8 cellular contexts compared by ENCODE assay signal in the genomic region with DNA sequence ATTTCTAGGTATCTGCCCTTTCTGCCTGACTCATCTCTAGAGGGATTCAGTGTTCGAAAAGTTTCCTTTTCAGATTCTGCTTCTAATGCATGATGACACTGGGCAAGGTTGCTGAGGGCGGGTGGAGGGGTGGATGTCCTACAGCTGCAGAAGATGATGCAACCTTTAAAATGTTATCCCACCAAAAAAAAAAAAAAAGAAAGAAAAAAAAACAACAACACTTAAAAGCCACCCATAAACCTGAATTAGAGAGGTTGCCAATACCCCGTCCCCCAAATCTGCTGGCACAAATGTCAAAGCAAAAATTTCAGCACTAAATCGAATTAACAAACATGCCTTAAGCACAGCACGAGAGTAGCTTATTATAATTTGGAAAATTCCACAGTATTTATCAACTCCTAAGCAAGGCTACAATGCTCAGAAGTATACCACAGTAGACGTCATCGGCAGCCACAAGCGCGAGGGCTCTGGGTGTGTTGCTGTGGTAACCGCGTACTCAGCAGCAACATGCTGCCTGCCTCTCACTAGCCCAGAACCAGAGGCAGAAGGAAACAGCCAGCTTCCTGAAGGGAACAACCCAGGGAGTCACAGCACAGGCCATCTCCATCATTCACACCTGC.
DNase-seq lines count a peak whose midpoint lies in the region; ATAC-seq and TF ChIP-seq lines count a peak whose summit lies in the region.

No MANE protein-coding gene starts in this region.

- TF ChIP-seq CTCF in Peyer's patch (IDR thresholded peaks at IDR 0.05) (no peak), heart left ventricle (IDR thresholded peaks at IDR 0.05) (no peak), sigmoid colon (IDR thresholded peaks at IDR 0.05) (no peak), esophagus squamous epithelium (IDR thresholded peaks at IDR 0.05) (no peak)

- no peak overlapping the region for H3K4me3 ChIP-seq in Peyer's patch
- no peak overlapping the region for H3K4me3 ChIP-seq in heart left ventricle
- no peak overlapping the region for H3K4me3 ChIP-seq in sigmoid colon
- no peak overlapping the region for H3K4me3 ChIP-seq in esophagus squamous epithelium

- intact Hi-C loops in activated naive CD4-positive, alpha-beta T cell treated with anti-CD3 and anti-CD28 coated beads for 36 hours (cut with micrococcal nuclease), result loop anchor here (1.0 to 2.0 kb wide), 8 partner anchors 33 to 458 kb away; a partner anchor contains a TSS
- intact Hi-C loops in heart left ventricle (cut with DNase I) (no loop called here), sigmoid colon (cut with DNase I) (no loop called here), esophagus squamous epithelium (cut with DNase I) (no loop called here)

- peaks cover 15% of the 10 kb centered on the region for H3K36me3 Mint-ChIP-seq in activated naive CD4-positive, alpha-beta T cell treated with anti-CD3 and anti-CD28 coated beads for 36 hours (ENCODE audit: low read depth)

- H3K9me3 Mint-ChIP-seq in activated naive CD4-positive, alpha-beta T cell treated with anti-CD3 and anti-CD28 coated beads for 36 hours, result no peaks in the 10 kb centered on the region

- H3K9me3 ChIP-seq in Peyer's patch (no peaks in the 10 kb centered on the region), heart left ventricle (no peaks in the 10 kb centered on the region), sigmoid colon (no peaks in the 10 kb centered on the region), esophagus squamous epithelium (no peaks in the 10 kb centered on the region)

- CTCF ChIA-PET in activated naive CD4-positive, alpha-beta T cell treated with anti-CD3 and anti-CD28 coated beads for 36 hours (lab: Charles Lee), result no interaction called here

- DNase-seq in Peyer's patch (peak; percentile 50 to 88 (median 66)), heart left ventricle (peak; percentile 54 to 73 (median 69)), sigmoid colon (peak; percentile 80), HuH-7 (ENCODE audit: low spot score) (no peak), esophagus squamous epithelium (lab: John Stamatoyannopoulos, UW) (no peak)
- DNase-seq in activated naive CD4-positive, alpha-beta T cell treated with anti-CD3 and anti-CD28 coated beads for 36 hours, result peak; percentile 88

- no peak for TF ChIP-seq POLR2A in Peyer's patch (IDR thresholded peaks at IDR 0.05)
- TF ChIP-seq POLR2A in heart left ventricle (IDR thresholded peaks at IDR 0.05), result no peak
- no peak for TF ChIP-seq POLR2A in sigmoid colon (IDR thresholded peaks at IDR 0.05)
- TF ChIP-seq POLR2A in esophagus squamous epithelium (IDR thresholded peaks at IDR 0.05), result no peak

- no peaks in the 10 kb centered on the region for H3K27me3 ChIP-seq in Peyer's patch
- H3K27me3 ChIP-seq in heart left ventricle, result peaks cover 0 to 6% (median 0%) of the 10 kb centered on the region in 9 donors
- H3K27me3 ChIP-seq in sigmoid colon, result no peaks in the 10 kb centered on the region
- H3K27me3 ChIP-seq in esophagus squamous epithelium, result no peaks in the 10 kb centered on the region

- peak overlapping the region; percentile 90 for H3K27ac Mint-ChIP-seq in activated naive CD4-positive, alpha-beta T cell treated with anti-CD3 and anti-CD28 coated beads for 36 hours

- H3K4me3 Mint-ChIP-seq in activated naive CD4-positive, alpha-beta T cell treated with anti-CD3 and anti-CD28 coated beads for 36 hours, result peak overlapping the region; percentile 47

- no peak for TF ChIP-seq EP300 in sigmoid colon (IDR thresholded peaks at IDR 0.05)

- H3K36me3 ChIP-seq in Peyer's patch, result no peaks in the 10 kb centered on the region
- no peaks in the 10 kb centered on the region for H3K36me3 ChIP-seq in heart left ventricle
- no peaks in the 10 kb centered on the region for H3K36me3 ChIP-seq in sigmoid colon
- H3K36me3 ChIP-seq in esophagus squamous epithelium, result no peaks in the 10 kb centered on the region

- H3K4me1 Mint-ChIP-seq in activated naive CD4-positive, alpha-beta T cell treated with anti-CD3 and anti-CD28 coated beads for 36 hours (ENCODE audit: low read depth), result peaks cover 72% of the 10 kb centered on the region

- H3K27ac ChIP-seq in Peyer's patch, result peak overlapping the region; percentile 18 to 52 (median 44)
- peak overlapping the region in 6 of 12 donors; percentile 1 to 62 (median 32) for H3K27ac ChIP-seq in heart left ventricle
- peak overlapping the region in 3 of 4 donors; percentile 14 to 56 (median 37) for H3K27ac ChIP-seq in sigmoid colon
- peak overlapping the region in 2 of 4 donors; percentile 41 to 54 for H3K27ac ChIP-seq in esophagus squamous epithelium

- H3K27me3 Mint-ChIP-seq in activated naive CD4-positive, alpha-beta T cell treated with anti-CD3 and anti-CD28 coated beads for 36 hours (ENCODE audit: low read depth), result no peaks in the 10 kb centered on the region

- ATAC-seq in GM18861 (IDR thresholded peaks at IDR 0.05; ENCODE audit: unreplicated experiment) (peak; percentile 55), HG03025 (IDR thresholded peaks at IDR 0.05; ENCODE audit: low FRiP score, unreplicated experiment) (peak; percentile 70), heart left ventricle (peak; percentile 55 to 97 (median 91))

- WGBS in heart left ventricle, 4 donors, result 48 to 65% (median 55%) methylated on average over 11 of the region's 11 CpGs
- 33 to 73% methylated on average over 11 of the region's 11 CpGs for WGBS in sigmoid colon, 2 donors
- WGBS in esophagus squamous epithelium, 2 donors, result 42% methylated on average over 9 to 11 of the region's 11 CpGs

- H3K4me1 ChIP-seq in Peyer's patch (peaks cover 0 to 12% (median 0%) of the 10 kb centered on the region in 4 donors), heart left ventricle (peaks cover 0 to 23% (median 2%) of the 10 kb centered on the region in 12 donors), sigmoid colon (no peaks in the 10 kb centered on the region), esophagus squamous epithelium (peaks cover 0 to 14% (median 0%) of the 10 kb centered on the region in 3 donors)

Comparison
In these comparisons a context has a peak if more than half of its experiments do, and no peak if none do; other contexts are left out.
1. DNase-seq: peak in Peyer's patch (3 of 3), activated naive CD4-positive, alpha-beta T cell treated with anti-CD3 and anti-CD28 coated beads for 36 hours (single experiment), heart left ventricle (5 of 5) and sigmoid colon (single experiment); none in HuH-7 (single experiment) and esophagus squamous epithelium (single experiment).
2. Peak in every context shown above with its lines, with median percentiles within 50 percentile points of each other: ATAC-seq.